Comparison of ENCODE assay signal across 26 cellular contexts in the genomic region with DNA sequence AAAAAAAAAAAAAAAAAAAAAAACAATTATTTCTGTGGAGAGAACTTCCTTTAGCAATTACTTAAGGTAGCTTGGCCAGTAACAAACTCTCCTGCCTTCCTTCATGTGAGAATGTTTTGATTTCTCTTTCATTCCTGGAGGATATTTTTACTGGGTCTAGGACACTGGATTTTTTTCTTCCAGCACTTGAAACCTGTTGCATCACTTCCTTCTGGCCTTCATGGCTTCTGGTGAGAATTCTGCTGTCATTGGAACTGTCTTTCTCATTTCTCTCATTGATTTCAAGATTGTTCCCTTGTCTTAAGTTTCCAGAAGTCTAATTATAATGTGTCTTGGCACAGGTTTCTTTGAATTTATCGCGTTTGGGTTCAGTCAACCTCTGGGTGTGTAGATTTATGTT. TPM values are rescaled to one million over a fixed set of nuclear protein-coding genes. Genes with fewer than 3 reads are reported as not detected.
A peak's percentile ranks its signal among the peaks of the same experiment; 100 is the strongest.
DNase-seq lines count a peak whose midpoint lies in the region; ATAC-seq, FAIRE-seq and TF ChIP-seq lines count a peak whose summit lies in the region.
"Had no signal": no experiment of that assay in that cellular context is flagged by ENCODE, and none has a peak within 500 bp of the region (broad histone marks: within the 10 kb centered on the region; RNA-seq: fewer than 3 reads in every experiment).

No MANE protein-coding gene starts in this region.

- H3K79me1 ChIP-seq in mesenchymal stem cell (replicated peaks; ENCODE audit: low read length, poor library complexity, severe bottlenecking) = no peaks in the 10 kb centered on the region

- H3K27me3 ChIP-seq in astrocyte (ENCODE audit: insufficient read depth, low read length) (peaks cover 3% of the 10 kb centered on the region), mesenchymal stem cell (ENCODE audit: control insufficient read depth in 1 of 2, insufficient read depth in 1 of 2, low read length in 2 of 2) (peaks cover 0 to 3% of the 10 kb centered on the region in 2 experiments)
- H3K27me3 ChIP-seq: sigmoid colon, upper lobe of left lung had no signal

- no peak overlapping the region for H3K23ac ChIP-seq in mesenchymal stem cell (ENCODE audit: low read length in 2 of 2)

- no peak overlapping the region for H2AK5ac ChIP-seq in mesenchymal stem cell (ENCODE audit: low read length, severe bottlenecking)

- no peak overlapping the region for H3K4me3 ChIP-seq in astrocyte (ENCODE audit: insufficient read depth, low read depth, low read length)
- no peak overlapping the region for H3K4me3 ChIP-seq in mesenchymal stem cell (ENCODE audit: insufficient read depth in 1 of 2, low read depth in 1 of 2, low read length in 2 of 2)
- H3K4me3 ChIP-seq: mucosa of descending colon, sigmoid colon, upper lobe of left lung had no signal

- DNase-seq in CD1c-positive myeloid dendritic cell (ENCODE audit: extremely low spot score) (peak; percentile 30), astrocyte (ENCODE audit: low read depth) (no peak), mesenchymal stem cell (peak; percentile 61), NCI-H748 (lab: John Stamatoyannopoulos, UW; ENCODE audit: unreplicated experiment) (no peak), GM13976 (ENCODE audit: low spot score) (no peak)
- DNase-seq: activated CD4-positive, alpha-beta T cell treated with anti-CD3 and anti-CD28 coated beads for 36 hours; activated CD8-positive, alpha-beta memory T cell treated with anti-CD3 and anti-CD28 coated beads for 24 hours; activated naive CD4-positive, alpha-beta T cell treated with Interleukin-2 at 50 U/mL for 16 hours; activated T-cell treated with anti-CD3 and anti-CD28 coated beads, Interleukin-2, amount 50 U/mL, for 4 hours; hippocampal formation; MM.1S; mucosa of descending colon; NCI-H1694 treated with DMSO at 0.1 percent for 48 hours; NCI-H526 treated with DMSO at 0.1 percent for 48 hours; SHP77; sigmoid colon; upper lobe of left lung had no signal

- H3K4me1 ChIP-seq in astrocyte (ENCODE audit: insufficient read depth, low read length) (no peaks in the 10 kb centered on the region), mesenchymal stem cell (ENCODE audit: control insufficient read depth, insufficient read depth, low read depth, low read length) (peaks cover 3% of the 10 kb centered on the region)
- H3K4me1 ChIP-seq: sigmoid colon, upper lobe of left lung had no signal

- no peak for ATAC-seq in HG02981 (IDR thresholded peaks at IDR 0.05; ENCODE audit: unreplicated experiment)
- no peak for ATAC-seq in GM18517 (IDR thresholded peaks at IDR 0.05; ENCODE audit: unreplicated experiment)
- ATAC-seq: activated CD4-positive, alpha-beta T cell treated with anti-CD3 and anti-CD28 coated beads for 36 hours; activated T-cell treated with anti-CD3 and anti-CD28 coated beads, Interleukin-2, amount 50 U/mL, for 4 hours had no signal

- no peak for FAIRE-seq in astrocyte (lab: Jason Lieb, UNC)
- FAIRE-seq: frontal cortex, TTC549 had no signal

- H2BK5ac ChIP-seq in mesenchymal stem cell (ENCODE audit: low read depth, low read length, poor library complexity, severe bottlenecking) = no peak overlapping the region

- TF ChIP-seq CTCF in astrocyte (IDR thresholded peaks at IDR 0.05; ENCODE audit: insufficient read depth, low read depth, low read length) = no peak
- TF ChIP-seq CTCF in GM13976 (IDR thresholded peaks at IDR 0.05; ENCODE audit: borderline replicate concordance, control extremely low read depth, extremely low read depth, insufficient read depth, missing control alignments) = no peak

- H4K8ac ChIP-seq in mesenchymal stem cell (ENCODE audit: low read length) = no peak overlapping the region

- no peak for TF ChIP-seq RAD21 in Ishikawa (IDR thresholded peaks at IDR 0.05; ENCODE audit: low read depth)

- peak overlapping the region; percentile 77 for H3K27ac Mint-ChIP-seq in astrocyte (ENCODE audit: unreplicated experiment)
- H3K27ac Mint-ChIP-seq: activated CD4-positive, alpha-beta T cell treated with anti-CD3 and anti-CD28 coated beads for 36 hours; IgD-negative memory B cell had no signal

- H3K4me3 Mint-ChIP-seq in astrocyte (ENCODE audit: unreplicated experiment) = no peak overlapping the region
- H3K4me3 Mint-ChIP-seq: activated CD4-positive, alpha-beta T cell treated with anti-CD3 and anti-CD28 coated beads for 36 hours; activated T-cell treated with anti-CD3 and anti-CD28 coated beads, Interleukin-2, amount 50 U/mL, for 4 hours; CD14-positive monocyte; central memory CD8-positive, alpha-beta T cell; IgD-negative memory B cell; neural crest cell had no signal

- in situ Hi-C loops in GM13976 (cut with MboI; ENCODE audit: low sequenced_read_pairs, unreplicated experiment) = loop anchor here (25.0 kb wide), 1 partner anchor 232 kb away; no protein-coding TSS in a partner anchor

- no peak overlapping the region for H3K27ac ChIP-seq in astrocyte (ENCODE audit: low read depth, low read length)
- no peak overlapping the region for H3K27ac ChIP-seq in mesenchymal stem cell (ENCODE audit: low read length, poor library complexity, severe bottlenecking)
- H3K27ac ChIP-seq: sigmoid colon, upper lobe of left lung had no signal

- no peak overlapping the region for H2BK15ac ChIP-seq in mesenchymal stem cell (ENCODE audit: low read depth, poor library complexity, severe bottlenecking)

- no peak overlapping the region for H3K4ac ChIP-seq in mesenchymal stem cell (ENCODE audit: low read depth in 1 of 2, low read length in 2 of 2)

- H3K9me3 ChIP-seq in astrocyte (ENCODE audit: insufficient read depth, low read depth, low read length) = no peaks in the 10 kb centered on the region
- H3K9me3 ChIP-seq in mesenchymal stem cell (ENCODE audit: control insufficient read depth, low read length) = no peaks in the 10 kb centered on the region
- H3K9me3 ChIP-seq: mucosa of descending colon, sigmoid colon, upper lobe of left lung had no signal

- H4K91ac ChIP-seq in mesenchymal stem cell (ENCODE audit: low read length) = no peak overlapping the region

- no peaks in the 10 kb centered on the region for H3K9me3 Mint-ChIP-seq in astrocyte (ENCODE audit: unreplicated experiment)
- H3K9me3 Mint-ChIP-seq: activated T-cell treated with anti-CD3 and anti-CD28 coated beads, Interleukin-2, amount 50 U/mL, for 4 hours; central memory CD8-positive, alpha-beta T cell; IgD-negative memory B cell had no signal

- peaks cover 10% of the 10 kb centered on the region for H3K4me1 Mint-ChIP-seq in astrocyte (ENCODE audit: low read depth, unreplicated experiment)
- H3K4me1 Mint-ChIP-seq: neural crest cell had no signal

- H3K36me3 ChIP-seq in astrocyte (ENCODE audit: insufficient read depth, low read length) (no peaks in the 10 kb centered on the region), mesenchymal stem cell (ENCODE audit: control insufficient read depth in 1 of 2, insufficient read depth in 2 of 2, low read depth in 1 of 2, low read length in 2 of 2) (no peaks in the 10 kb centered on the region)
- H3K36me3 ChIP-seq: sigmoid colon, upper lobe of left lung had no signal

- no peak for TF ChIP-seq EP300 in Ishikawa (IDR thresholded peaks at IDR 0.05; ENCODE audit: borderline replicate concordance)

- no peaks in the 10 kb centered on the region for H4K20me1 ChIP-seq in astrocyte (ENCODE audit: insufficient read depth, low read length)

- 88% methylated on average over 2 of the region's 2 CpGs for WGBS in mesenchymal stem cell

- H3K18ac ChIP-seq in mesenchymal stem cell (ENCODE audit: low read depth in 1 of 2, low read length in 2 of 2) = no peak overlapping the region

- H2BK120ac ChIP-seq in mesenchymal stem cell (ENCODE audit: low read depth, low read length) = no peak overlapping the region

- H3K14ac ChIP-seq in mesenchymal stem cell (ENCODE audit: low read length in 2 of 2) = no peak overlapping the region

- H3K79me2 ChIP-seq in astrocyte (ENCODE audit: insufficient read depth, low read length) = no peaks in the 10 kb centered on the region

- H3K9ac ChIP-seq in astrocyte (ENCODE audit: low read length) (no peak overlapping the region), mesenchymal stem cell (ENCODE audit: low read length) (no peak overlapping the region)

- H3K4me2 ChIP-seq in astrocyte (ENCODE audit: low read length) = no peak overlapping the region
- H3K4me2 ChIP-seq in mesenchymal stem cell (ENCODE audit: low read length, poor library complexity, severe bottlenecking) = no peak overlapping the region

- peaks cover 20% of the 10 kb centered on the region for H3K27me3 Mint-ChIP-seq in astrocyte (ENCODE audit: low read depth, unreplicated experiment)

- H3K36me3 Mint-ChIP-seq in astrocyte (ENCODE audit: low read depth, unreplicated experiment) = no peaks in the 10 kb centered on the region
- H3K36me3 Mint-ChIP-seq: CD14-positive monocyte, IgD-negative memory B cell had no signal

- H2AFZ ChIP-seq in astrocyte (ENCODE audit: low read depth, low read length) = no peak overlapping the region
- H2AFZ ChIP-seq in mesenchymal stem cell (ENCODE audit: low read depth, low read length) = no peak overlapping the region

- H2BK12ac ChIP-seq in mesenchymal stem cell (ENCODE audit: low read length in 2 of 2) = no peak overlapping the region

TF ChIP-seq in Ishikawa, 13 proteins besides CTCF, POLR2A, EP300 and RAD21:
- no peak for TF ChIP-seq YY1 (IDR thresholded peaks at IDR 0.05; ENCODE audit: low read depth)
- peak; percentile 28; the same call in 1 of the 2 replicates for TF ChIP-seq CEBPB (IDR thresholded peaks at IDR 0.05)
- no peak for TF ChIP-seq NFIC (IDR thresholded peaks at IDR 0.05)

RNA-seq across cellular contexts. Expression of a gene that starts 19.3 kb away (rescaled TPM):
- 2.1 and 2.6 TPM in 2 replicates for total RNA-seq in astrocyte
- polyA plus RNA-seq in mesenchymal stem cell (2013, experiment 1 of 2) = 5.1 TPM
- polyA plus RNA-seq in mesenchymal stem cell (2013, experiment 2 of 2) = 5.2 TPM

RNA-seq across cellular contexts. Expression of a gene that starts 34.5 kb away (rescaled TPM):
- total RNA-seq in astrocyte = 25.1 and 25.8 TPM in 2 replicates
- 17.1 TPM for polyA plus RNA-seq in mesenchymal stem cell (2013, experiment 1 of 2)
- polyA plus RNA-seq in mesenchymal stem cell (2013, experiment 2 of 2) = 17.1 TPM

Comparison
In these comparisons a context has a peak if more than half of its experiments do, and no peak if none do; other contexts are left out.
1. DNase-seq: peak in CD1c-positive myeloid dendritic cell (single experiment) and mesenchymal stem cell (single experiment); none in astrocyte (single experiment), NCI-H748 (single experiment) and GM13976 (single experiment).